In the genomic region with DNA sequence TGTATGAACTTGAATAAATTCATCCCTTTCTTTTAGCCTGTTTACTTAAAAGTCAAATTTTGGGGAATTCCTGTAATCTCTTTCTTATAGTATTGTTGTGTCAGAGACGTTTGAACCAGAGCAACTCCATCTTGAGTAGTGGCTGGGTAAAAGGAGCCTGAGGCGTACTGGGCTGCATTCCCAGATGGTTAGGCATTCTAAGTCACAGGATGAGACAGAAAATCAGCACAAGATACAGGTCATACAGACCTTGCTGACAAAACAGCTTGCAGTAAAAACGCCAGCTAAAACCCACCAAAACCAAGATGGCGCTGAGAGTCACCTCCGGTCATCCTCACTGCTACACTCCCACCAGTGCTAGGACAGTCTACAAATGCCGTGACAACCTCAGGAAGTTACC, we compare ENCODE assay signal across 1 cellular context.
TF ChIP-seq lines count a peak whose summit lies in the region.

No MANE protein-coding gene starts in this region.

TF ChIP-seq in GM12878, 131 proteins besides CTCF, POLR2A, EP300 and RAD21 (continued from another document):
- TF ChIP-seq, protein P1, sequence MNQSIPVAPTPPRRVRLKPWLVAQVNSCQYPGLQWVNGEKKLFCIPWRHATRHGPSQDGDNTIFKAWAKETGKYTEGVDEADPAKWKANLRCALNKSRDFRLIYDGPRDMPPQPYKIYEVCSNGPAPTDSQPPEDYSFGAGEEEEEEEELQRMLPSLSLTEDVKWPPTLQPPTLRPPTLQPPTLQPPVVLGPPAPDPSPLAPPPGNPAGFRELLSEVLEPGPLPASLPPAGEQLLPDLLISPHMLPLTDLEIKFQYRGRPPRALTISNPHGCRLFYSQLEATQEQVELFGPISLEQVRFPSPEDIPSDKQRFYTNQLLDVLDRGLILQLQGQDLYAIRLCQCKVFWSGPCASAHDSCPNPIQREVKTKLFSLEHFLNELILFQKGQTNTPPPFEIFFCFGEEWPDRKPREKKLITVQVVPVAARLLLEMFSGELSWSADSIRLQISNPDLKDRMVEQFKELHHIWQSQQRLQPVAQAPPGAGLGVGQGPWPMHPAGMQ (IDR thresholded peaks at IDR 0.05; ENCODE audit: borderline replicate concordance), result no peak
- TF ChIP-seq, protein P2, sequence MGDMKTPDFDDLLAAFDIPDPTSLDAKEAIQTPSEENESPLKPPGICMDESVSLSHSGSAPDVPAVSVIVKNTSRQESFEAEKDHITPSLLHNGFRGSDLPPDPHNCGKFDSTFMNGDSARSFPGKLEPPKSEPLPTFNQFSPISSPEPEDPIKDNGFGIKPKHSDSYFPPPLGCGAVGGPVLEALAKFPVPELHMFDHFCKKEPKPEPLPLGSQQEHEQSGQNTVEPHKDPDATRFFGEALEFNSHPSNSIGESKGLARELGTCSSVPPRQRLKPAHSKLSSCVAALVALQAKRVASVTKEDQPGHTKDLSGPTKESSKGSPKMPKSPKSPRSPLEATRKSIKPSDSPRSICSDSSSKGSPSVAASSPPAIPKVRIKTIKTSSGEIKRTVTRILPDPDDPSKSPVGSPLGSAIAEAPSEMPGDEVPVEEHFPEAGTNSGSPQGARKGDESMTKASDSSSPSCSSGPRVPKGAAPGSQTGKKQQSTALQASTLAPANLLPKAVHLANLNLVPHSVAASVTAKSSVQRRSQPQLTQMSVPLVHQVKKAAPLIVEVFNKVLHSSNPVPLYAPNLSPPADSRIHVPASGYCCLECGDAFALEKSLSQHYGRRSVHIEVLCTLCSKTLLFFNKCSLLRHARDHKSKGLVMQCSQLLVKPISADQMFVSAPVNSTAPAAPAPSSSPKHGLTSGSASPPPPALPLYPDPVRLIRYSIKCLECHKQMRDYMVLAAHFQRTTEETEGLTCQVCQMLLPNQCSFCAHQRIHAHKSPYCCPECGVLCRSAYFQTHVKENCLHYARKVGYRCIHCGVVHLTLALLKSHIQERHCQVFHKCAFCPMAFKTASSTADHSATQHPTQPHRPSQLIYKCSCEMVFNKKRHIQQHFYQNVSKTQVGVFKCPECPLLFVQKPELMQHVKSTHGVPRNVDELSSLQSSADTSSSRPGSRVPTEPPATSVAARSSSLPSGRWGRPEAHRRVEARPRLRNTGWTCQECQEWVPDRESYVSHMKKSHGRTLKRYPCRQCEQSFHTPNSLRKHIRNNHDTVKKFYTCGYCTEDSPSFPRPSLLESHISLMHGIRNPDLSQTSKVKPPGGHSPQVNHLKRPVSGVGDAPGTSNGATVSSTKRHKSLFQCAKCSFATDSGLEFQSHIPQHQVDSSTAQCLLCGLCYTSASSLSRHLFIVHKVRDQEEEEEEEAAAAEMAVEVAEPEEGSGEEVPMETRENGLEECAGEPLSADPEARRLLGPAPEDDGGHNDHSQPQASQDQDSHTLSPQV (IDR thresholded peaks at IDR 0.05), result 0 out of 2 replicates have a peak, but pooled peaks have one; percentile 50
- TF ChIP-seq SRF (IDR thresholded peaks at IDR 0.05; ENCODE audit: low read depth in 2 of 2, low read length in 2 of 2) (peak in 1 of 2 experiments; percentile 75; a peak in 2 of 4 replicates), CHD4 (IDR thresholded peaks at IDR 0.05) (no peak), RUNX3 (IDR thresholded peaks at IDR 0.05; ENCODE audit: low read length) (no peak), GATAD2B (conservative IDR thresholded peaks at IDR 0.05; ENCODE audit: low read depth) (no peak), IRF4 (IDR thresholded peaks at IDR 0.05; ENCODE audit: low read depth, low read length) (no peak), HDAC2 (IDR thresholded peaks at IDR 0.05) (no peak), SMAD1 (IDR thresholded peaks at IDR 0.05; ENCODE audit: low read depth, partially characterized antibody) (no peak), YY1 (IDR thresholded peaks at IDR 0.05; ENCODE audit: low read depth, low read length) (peak; percentile 32; the same call in 1 of the 2 replicates), CREM (IDR thresholded peaks at IDR 0.05; ENCODE audit: low read depth) (no peak), RCOR1 (conservative IDR thresholded peaks at IDR 0.05; ENCODE audit: low read depth, low read length) (no peak)
- TF ChIP-seq, protein P3, sequence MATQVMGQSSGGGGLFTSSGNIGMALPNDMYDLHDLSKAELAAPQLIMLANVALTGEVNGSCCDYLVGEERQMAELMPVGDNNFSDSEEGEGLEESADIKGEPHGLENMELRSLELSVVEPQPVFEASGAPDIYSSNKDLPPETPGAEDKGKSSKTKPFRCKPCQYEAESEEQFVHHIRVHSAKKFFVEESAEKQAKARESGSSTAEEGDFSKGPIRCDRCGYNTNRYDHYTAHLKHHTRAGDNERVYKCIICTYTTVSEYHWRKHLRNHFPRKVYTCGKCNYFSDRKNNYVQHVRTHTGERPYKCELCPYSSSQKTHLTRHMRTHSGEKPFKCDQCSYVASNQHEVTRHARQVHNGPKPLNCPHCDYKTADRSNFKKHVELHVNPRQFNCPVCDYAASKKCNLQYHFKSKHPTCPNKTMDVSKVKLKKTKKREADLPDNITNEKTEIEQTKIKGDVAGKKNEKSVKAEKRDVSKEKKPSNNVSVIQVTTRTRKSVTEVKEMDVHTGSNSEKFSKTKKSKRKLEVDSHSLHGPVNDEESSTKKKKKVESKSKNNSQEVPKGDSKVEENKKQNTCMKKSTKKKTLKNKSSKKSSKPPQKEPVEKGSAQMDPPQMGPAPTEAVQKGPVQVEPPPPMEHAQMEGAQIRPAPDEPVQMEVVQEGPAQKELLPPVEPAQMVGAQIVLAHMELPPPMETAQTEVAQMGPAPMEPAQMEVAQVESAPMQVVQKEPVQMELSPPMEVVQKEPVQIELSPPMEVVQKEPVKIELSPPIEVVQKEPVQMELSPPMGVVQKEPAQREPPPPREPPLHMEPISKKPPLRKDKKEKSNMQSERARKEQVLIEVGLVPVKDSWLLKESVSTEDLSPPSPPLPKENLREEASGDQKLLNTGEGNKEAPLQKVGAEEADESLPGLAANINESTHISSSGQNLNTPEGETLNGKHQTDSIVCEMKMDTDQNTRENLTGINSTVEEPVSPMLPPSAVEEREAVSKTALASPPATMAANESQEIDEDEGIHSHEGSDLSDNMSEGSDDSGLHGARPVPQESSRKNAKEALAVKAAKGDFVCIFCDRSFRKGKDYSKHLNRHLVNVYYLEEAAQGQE (IDR thresholded peaks at IDR 0.05; ENCODE audit: low read depth, low read length), result no peak
- TF ChIP-seq, protein P4, sequence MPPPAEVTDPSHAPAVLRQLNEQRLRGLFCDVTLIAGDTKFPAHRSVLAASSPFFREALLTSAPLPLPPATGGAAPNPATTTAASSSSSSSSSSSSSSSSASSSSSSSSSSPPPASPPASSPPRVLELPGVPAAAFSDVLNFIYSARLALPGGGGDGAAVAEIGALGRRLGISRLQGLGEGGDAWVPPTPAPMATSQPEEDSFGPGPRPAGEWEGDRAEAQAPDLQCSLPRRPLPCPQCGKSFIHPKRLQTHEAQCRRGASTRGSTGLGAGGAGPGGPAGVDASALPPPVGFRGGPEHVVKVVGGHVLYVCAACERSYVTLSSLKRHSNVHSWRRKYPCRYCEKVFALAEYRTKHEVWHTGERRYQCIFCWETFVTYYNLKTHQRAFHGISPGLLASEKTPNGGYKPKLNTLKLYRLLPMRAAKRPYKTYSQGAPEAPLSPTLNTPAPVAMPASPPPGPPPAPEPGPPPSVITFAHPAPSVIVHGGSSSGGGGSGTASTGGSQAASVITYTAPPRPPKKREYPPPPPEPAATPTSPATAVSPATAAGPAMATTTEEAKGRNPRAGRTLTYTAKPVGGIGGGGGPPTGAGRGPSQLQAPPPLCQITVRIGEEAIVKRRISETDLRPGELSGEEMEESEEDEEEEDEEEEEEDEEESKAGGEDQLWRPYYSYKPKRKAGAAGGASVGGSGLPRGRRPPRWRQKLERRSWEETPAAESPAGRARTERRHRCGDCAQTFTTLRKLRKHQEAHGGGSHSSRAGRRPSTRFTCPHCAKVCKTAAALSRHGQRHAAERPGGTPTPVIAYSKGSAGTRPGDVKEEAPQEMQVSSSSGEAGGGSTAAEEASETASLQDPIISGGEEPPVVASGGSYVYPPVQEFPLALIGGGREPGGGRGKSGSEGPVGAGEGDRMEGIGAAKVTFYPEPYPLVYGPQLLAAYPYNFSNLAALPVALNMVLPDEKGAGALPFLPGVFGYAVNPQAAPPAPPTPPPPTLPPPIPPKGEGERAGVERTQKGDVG (CRISPR knock-in tag; IDR thresholded peaks at IDR 0.05), result 0 out of 2 replicates have a peak, but pooled peaks have one; percentile 30
- TF ChIP-seq, protein P5, sequence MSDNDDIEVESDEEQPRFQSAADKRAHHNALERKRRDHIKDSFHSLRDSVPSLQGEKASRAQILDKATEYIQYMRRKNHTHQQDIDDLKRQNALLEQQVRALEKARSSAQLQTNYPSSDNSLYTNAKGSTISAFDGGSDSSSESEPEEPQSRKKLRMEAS (IDR thresholded peaks at IDR 0.05; ENCODE audit: low read depth, low read length), result no peak
- TF ChIP-seq, protein P6, sequence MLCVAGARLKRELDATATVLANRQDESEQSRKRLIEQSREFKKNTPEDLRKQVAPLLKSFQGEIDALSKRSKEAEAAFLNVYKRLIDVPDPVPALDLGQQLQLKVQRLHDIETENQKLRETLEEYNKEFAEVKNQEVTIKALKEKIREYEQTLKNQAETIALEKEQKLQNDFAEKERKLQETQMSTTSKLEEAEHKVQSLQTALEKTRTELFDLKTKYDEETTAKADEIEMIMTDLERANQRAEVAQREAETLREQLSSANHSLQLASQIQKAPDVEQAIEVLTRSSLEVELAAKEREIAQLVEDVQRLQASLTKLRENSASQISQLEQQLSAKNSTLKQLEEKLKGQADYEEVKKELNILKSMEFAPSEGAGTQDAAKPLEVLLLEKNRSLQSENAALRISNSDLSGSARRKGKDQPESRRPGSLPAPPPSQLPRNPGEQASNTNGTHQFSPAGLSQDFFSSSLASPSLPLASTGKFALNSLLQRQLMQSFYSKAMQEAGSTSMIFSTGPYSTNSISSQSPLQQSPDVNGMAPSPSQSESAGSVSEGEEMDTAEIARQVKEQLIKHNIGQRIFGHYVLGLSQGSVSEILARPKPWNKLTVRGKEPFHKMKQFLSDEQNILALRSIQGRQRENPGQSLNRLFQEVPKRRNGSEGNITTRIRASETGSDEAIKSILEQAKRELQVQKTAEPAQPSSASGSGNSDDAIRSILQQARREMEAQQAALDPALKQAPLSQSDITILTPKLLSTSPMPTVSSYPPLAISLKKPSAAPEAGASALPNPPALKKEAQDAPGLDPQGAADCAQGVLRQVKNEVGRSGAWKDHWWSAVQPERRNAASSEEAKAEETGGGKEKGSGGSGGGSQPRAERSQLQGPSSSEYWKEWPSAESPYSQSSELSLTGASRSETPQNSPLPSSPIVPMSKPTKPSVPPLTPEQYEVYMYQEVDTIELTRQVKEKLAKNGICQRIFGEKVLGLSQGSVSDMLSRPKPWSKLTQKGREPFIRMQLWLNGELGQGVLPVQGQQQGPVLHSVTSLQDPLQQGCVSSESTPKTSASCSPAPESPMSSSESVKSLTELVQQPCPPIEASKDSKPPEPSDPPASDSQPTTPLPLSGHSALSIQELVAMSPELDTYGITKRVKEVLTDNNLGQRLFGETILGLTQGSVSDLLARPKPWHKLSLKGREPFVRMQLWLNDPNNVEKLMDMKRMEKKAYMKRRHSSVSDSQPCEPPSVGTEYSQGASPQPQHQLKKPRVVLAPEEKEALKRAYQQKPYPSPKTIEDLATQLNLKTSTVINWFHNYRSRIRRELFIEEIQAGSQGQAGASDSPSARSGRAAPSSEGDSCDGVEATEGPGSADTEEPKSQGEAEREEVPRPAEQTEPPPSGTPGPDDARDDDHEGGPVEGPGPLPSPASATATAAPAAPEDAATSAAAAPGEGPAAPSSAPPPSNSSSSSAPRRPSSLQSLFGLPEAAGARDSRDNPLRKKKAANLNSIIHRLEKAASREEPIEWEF (IDR thresholded peaks at IDR 0.05; ENCODE audit: insufficient replicate concordance, low read depth, low read length), result no peak
